In the genomic region with DNA sequence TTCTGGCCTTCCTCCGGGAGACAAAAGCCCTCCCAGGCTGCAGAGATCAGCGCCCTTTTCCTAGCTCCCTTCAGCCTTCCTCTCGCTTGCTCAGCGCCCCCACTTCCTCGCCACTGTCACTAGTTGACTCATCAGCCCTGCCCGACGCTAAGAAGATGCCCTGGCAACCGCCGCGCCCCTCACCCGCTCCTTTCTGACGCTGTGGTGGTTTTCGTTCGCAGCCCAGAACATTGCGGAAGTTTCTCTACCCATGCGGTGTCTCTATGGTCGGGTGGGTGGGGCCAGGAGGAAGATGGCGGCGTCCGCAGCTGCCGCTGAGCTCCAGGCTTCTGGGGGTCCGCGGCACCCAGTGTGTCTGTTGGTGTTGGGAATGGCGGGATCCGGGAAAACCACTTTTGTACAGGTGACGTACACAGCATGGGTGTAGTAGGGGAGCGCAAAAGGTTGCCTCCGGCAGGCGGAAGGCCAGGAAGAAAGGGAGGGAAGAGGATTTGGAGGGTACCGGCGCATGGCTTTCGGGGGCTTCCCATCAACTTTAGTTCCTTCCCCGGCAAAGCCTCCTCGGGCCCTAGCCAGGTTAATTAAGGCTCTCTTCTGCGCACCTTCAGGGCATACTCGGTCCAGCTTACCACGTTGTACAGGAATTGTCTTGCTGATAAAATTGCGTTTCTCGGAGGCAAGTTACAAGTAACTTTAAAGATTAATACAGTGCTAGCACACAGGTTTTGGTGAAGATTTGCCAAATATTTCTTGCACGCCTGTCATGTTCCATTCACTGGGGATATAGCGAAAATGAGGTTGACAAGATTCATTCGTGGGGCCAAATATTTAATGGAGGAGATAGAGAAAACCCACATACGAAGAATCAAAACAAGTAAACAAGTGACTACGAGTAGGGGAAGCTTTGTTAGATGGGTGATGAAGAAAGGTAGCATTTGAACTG, we compare ENCODE assay signal across 8 cellular contexts. TPM values are rescaled to one million over a fixed set of nuclear protein-coding genes. Genes with fewer than 3 reads are reported as not detected.
DNase-seq lines count a peak whose midpoint lies in the region; ATAC-seq and TF ChIP-seq lines count a peak whose summit lies in the region.

A gene with protein sequence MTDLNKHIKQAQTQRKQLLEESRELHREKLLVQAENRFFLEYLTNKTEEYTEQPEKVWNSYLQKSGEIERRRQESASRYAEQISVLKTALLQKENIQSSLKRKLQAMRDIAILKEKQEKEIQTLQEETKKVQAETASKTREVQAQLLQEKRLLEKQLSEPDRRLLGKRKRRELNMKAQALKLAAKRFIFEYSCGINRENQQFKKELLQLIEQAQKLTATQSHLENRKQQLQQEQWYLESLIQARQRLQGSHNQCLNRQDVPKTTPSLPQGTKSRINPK (minus strand): TSS at position 246 of the 943 bp plus-strand sequence. CDS start 1,213 bp downstream, outside the sequence.
A gene (plus strand): TSS at position 284 of the 943 bp plus-strand sequence. CDS start 9 bp downstream, at position 293.

- no peaks in the 10 kb centered on the region for H3K27me3 ChIP-seq in PC-9 (ENCODE audit: insufficient read depth, low read depth)
- H3K27me3 ChIP-seq in fibroblast of lung (ENCODE audit: control insufficient read depth, insufficient read depth, low read length): no peaks in the 10 kb centered on the region
- H3K27me3 ChIP-seq in naive thymus-derived CD4-positive, alpha-beta T cell (ENCODE audit: control insufficient read depth in 2 of 2, insufficient read depth in 2 of 2, low read length in 2 of 2): no peaks in the 10 kb centered on the region

- intact Hi-C loops in PC-9 (cut with micrococcal nuclease; ENCODE audit: unreplicated experiment): loop anchor here (1.0 to 5.0 kb wide), 5 partner anchors 140 to 307 kb away; a partner anchor contains a TSS
- intact Hi-C loops in naive thymus-derived CD4-positive, alpha-beta T cell (cut with micrococcal nuclease): loop anchor here (1.0 to 10.0 kb wide), 12 partner anchors 34 to 1123 kb away; a partner anchor contains a TSS

- no TSS peak for BruUV-seq in PC-9 (replicated peaks; lab: Mats Ljungman, UMichigan)

- TF ChIP-seq CTCF in PC-9 (conservative IDR thresholded peaks at IDR 0.05): no peak
- TF ChIP-seq CTCF in fibroblast of lung (conservative IDR thresholded peaks at IDR 0.05 in 1 of 2, IDR thresholded peaks at IDR 0.05 in 1 of 2; ENCODE audit: low read depth in 1 of 2, low read length in 2 of 2): no peak

- H3K27ac ChIP-seq in PC-9 (peak within 1 kb of the TSS; percentile 86), fibroblast of lung (ENCODE audit: insufficient read depth, low read length) (peak within 1 kb of the TSS; percentile 87)
- H3K27ac ChIP-seq in naive thymus-derived CD4-positive, alpha-beta T cell (ENCODE audit: low read depth, low read length): peak within 1 kb of the TSS; percentile 92

- CTCF ChIA-PET in PC-9 (lab: Charles Lee): interaction anchor here (0.6 to 1.4 kb wide), 2 partner anchors 54 to 187 kb away, joined by 3 to 4 read pairs; no protein-coding TSS in a partner anchor
- CTCF ChIA-PET in naive thymus-derived CD4-positive, alpha-beta T cell (lab: Charles Lee): no interaction called here

- H3K4me2 ChIP-seq in PC-9 (peak within 1 kb of the TSS; percentile 97), fibroblast of lung (ENCODE audit: extremely low read depth, insufficient read depth, low read length) (peak within 1 kb of the TSS; percentile 97)

- H2AFZ ChIP-seq in PC-9 (peak within 1 kb of the TSS; percentile 88), fibroblast of lung (ENCODE audit: low read length) (peak within 1 kb of the TSS; percentile 96)

- H3K27me3 Mint-ChIP-seq in naive thymus-derived CD4-positive, alpha-beta T cell: no peaks in the 10 kb centered on the region
- no peaks in the 10 kb centered on the region for H3K27me3 Mint-ChIP-seq in stimulated activated memory B cell treated with anti-CD40 and anti-IgM and Interleukin-4, amounts not matched to agents 10 μg/mL and 1 μg/mL and 100 μg/mL, for 72 hours

- peaks cover 5 to 26% (median 18%) of the 10 kb centered on the region in 5 donors for H3K36me3 Mint-ChIP-seq in naive thymus-derived CD4-positive, alpha-beta T cell
- peaks cover 30% of the 10 kb centered on the region for H3K36me3 Mint-ChIP-seq in stimulated activated memory B cell treated with anti-CD40 and anti-IgM and Interleukin-4, amounts not matched to agents 10 μg/mL and 1 μg/mL and 100 μg/mL, for 72 hours

- peaks cover 12% of the 10 kb centered on the region; the same call in 1 of the 2 replicates for H3K79me2 ChIP-seq in PC-9 (ENCODE audit: low read depth)
- H3K79me2 ChIP-seq in fibroblast of lung (ENCODE audit: control insufficient read depth, insufficient read depth, low read length): peaks cover 8% of the 10 kb centered on the region

- no peaks in the 10 kb centered on the region for H3K9me2 ChIP-seq in PC-9 (ENCODE audit: insufficient read depth)

- peaks cover 15% of the 10 kb centered on the region; the same call in 1 of the 2 replicates for H3K36me3 ChIP-seq in PC-9 (ENCODE audit: low read depth)
- no peaks in the 10 kb centered on the region for H3K36me3 ChIP-seq in fibroblast of lung (ENCODE audit: control insufficient read depth, insufficient read depth, low read length)
- H3K36me3 ChIP-seq in naive thymus-derived CD4-positive, alpha-beta T cell (ENCODE audit: control insufficient read depth in 2 of 3, insufficient read depth in 3 of 3, low read length in 3 of 3): peaks cover 8 to 38% (median 9%) of the 10 kb centered on the region in 3 experiments

- DNase-seq in DMS79 treated with DMSO at 0.1 percent for 48 hours (lab: John Stamatoyannopoulos, UW) (peak; percentile 86), PC-9 (peak; percentile 89 to 91), fibroblast of lung (ENCODE audit: low read depth in 2 of 2) (peak; percentile 89 to 95)
- DNase-seq in Jurkat, Clone E6-1 (ENCODE audit: low read depth, low spot score): peak; percentile 91
- peak; percentile 94 to 96 for DNase-seq in activated T-cell treated with anti-CD3 and anti-CD28 coated beads, Interleukin-2, amount 50 U/mL, for 48 hours
- DNase-seq in naive thymus-derived CD4-positive, alpha-beta T cell: peak; percentile 79 to 96 (median 93)

- peak within 1 kb of the TSS in 5 of 9 donors; percentile 16 to 72 (median 59) for H3K27ac Mint-ChIP-seq in naive thymus-derived CD4-positive, alpha-beta T cell
- H3K27ac Mint-ChIP-seq in stimulated activated memory B cell treated with anti-CD40 and anti-IgM and Interleukin-4, amounts not matched to agents 10 μg/mL and 1 μg/mL and 100 μg/mL, for 72 hours: no peak within 1 kb of the TSS

- no peaks in the 10 kb centered on the region for H4K20me1 ChIP-seq in PC-9 (ENCODE audit: insufficient read depth)
- no peaks in the 10 kb centered on the region for H4K20me1 ChIP-seq in fibroblast of lung (ENCODE audit: control insufficient read depth, extremely low read depth, insufficient read depth, low read length)

- no peaks in the 10 kb centered on the region for H3K9me3 ChIP-seq in PC-9 (ENCODE audit: insufficient read depth, low read depth)
- H3K9me3 ChIP-seq in fibroblast of lung (ENCODE audit: control insufficient read depth, insufficient read depth, low read depth, low read length): no peaks in the 10 kb centered on the region
- no peaks in the 10 kb centered on the region for H3K9me3 ChIP-seq in naive thymus-derived CD4-positive, alpha-beta T cell (ENCODE audit: control insufficient read depth in 2 of 3, low read length in 3 of 3)

- peaks cover 1 to 33% (median 22%) of the 10 kb centered on the region in 7 donors for H3K4me1 Mint-ChIP-seq in naive thymus-derived CD4-positive, alpha-beta T cell
- no peaks in the 10 kb centered on the region for H3K4me1 Mint-ChIP-seq in stimulated activated memory B cell treated with anti-CD40 and anti-IgM and Interleukin-4, amounts not matched to agents 10 μg/mL and 1 μg/mL and 100 μg/mL, for 72 hours

- H3K4me1 ChIP-seq in PC-9 (replicated peaks; ENCODE audit: insufficient read depth): peaks cover 27% of the 10 kb centered on the region
- H3K4me1 ChIP-seq in fibroblast of lung (ENCODE audit: control insufficient read depth, extremely low read depth, insufficient read depth, low read length): no peaks in the 10 kb centered on the region
- peaks cover 11 to 13% of the 10 kb centered on the region in 2 donors for H3K4me1 ChIP-seq in naive thymus-derived CD4-positive, alpha-beta T cell (ENCODE audit: control insufficient read depth in 2 of 2, insufficient read depth in 2 of 2, low read length in 2 of 2)

- POLR2A ChIA-PET in PC-9 (lab: Charles Lee; ENCODE audit: unreplicated experiment): interaction anchor here (0.6 to 0.8 kb wide), 3 partner anchors 29 to 200 kb away, joined by 3 to 4 read pairs (median 3); a partner anchor contains a TSS
- POLR2A ChIA-PET in naive thymus-derived CD4-positive, alpha-beta T cell (lab: Charles Lee): interaction anchor here (0.6 to 1.5 kb wide), 10 partner anchors 29 to 579 kb away, joined by 3 to 7 read pairs (median 3); a partner anchor contains a TSS

- H3K9me3 Mint-ChIP-seq in naive thymus-derived CD4-positive, alpha-beta T cell: peaks cover 0 to 1% (median 0%) of the 10 kb centered on the region in 11 donors
- H3K9me3 Mint-ChIP-seq in stimulated activated memory B cell treated with anti-CD40 and anti-IgM and Interleukin-4, amounts not matched to agents 10 μg/mL and 1 μg/mL and 100 μg/mL, for 72 hours: no peaks in the 10 kb centered on the region

- H3K9ac ChIP-seq in fibroblast of lung (ENCODE audit: insufficient read depth, low read length): peak within 1 kb of the TSS; percentile 91

- peaks cover 23% of the 10 kb centered on the region; the same call in 1 of the 2 replicates for H3F3A ChIP-seq in PC-9 (ENCODE audit: insufficient read depth, low read depth)

- H3K4me3 Mint-ChIP-seq in naive thymus-derived CD4-positive, alpha-beta T cell: no peak within 1 kb of the TSS
- H3K4me3 Mint-ChIP-seq in stimulated activated memory B cell treated with anti-CD40 and anti-IgM and Interleukin-4, amounts not matched to agents 10 μg/mL and 1 μg/mL and 100 μg/mL, for 72 hours: no peak within 1 kb of the TSS

- peak within 1 kb of the TSS; percentile 92 for H3K4me3 ChIP-seq in Jurkat, Clone E6-1 (ENCODE audit: low read length)
- H3K4me3 ChIP-seq in PC-9: peak within 1 kb of the TSS; percentile 86
- peak within 1 kb of the TSS; percentile 73 to 92 (median 88) for H3K4me3 ChIP-seq in fibroblast of lung (replicated peaks in 1 of 4; ENCODE audit: control extremely low read depth in 1 of 4, insufficient read depth in 1 of 4, low read depth in 3 of 4, low read length in 4 of 4)
- H3K4me3 ChIP-seq in naive thymus-derived CD4-positive, alpha-beta T cell (ENCODE audit: low read length): peak within 1 kb of the TSS; percentile 92

- ATAC-seq in GM21717 (IDR thresholded peaks at IDR 0.05; ENCODE audit: unreplicated experiment): peak; percentile 95
- ATAC-seq in naive thymus-derived CD4-positive, alpha-beta T cell: peak; percentile 99
- ATAC-seq in stimulated activated memory B cell treated with anti-CD40 and anti-IgM and Interleukin-4, amounts not matched to agents 10 μg/mL and 1 μg/mL and 100 μg/mL, for 72 hours: peak; percentile 100

RNA-seq across cellular contexts. Expression of the first gene that starts in this region (rescaled TPM):
- 0.98 TPM for polyA plus RNA-seq in Jurkat, Clone E6-1 (2012; ENCODE audit: insufficient read depth, insufficient read length)
- total RNA-seq in PC-9 (2021): 1.9 and 2.9 TPM in 2 replicates
- 1.8 and 2.0 TPM in 2 replicates for total RNA-seq in fibroblast of lung
- 1.4 and 1.5 TPM in 2 replicates for polyA plus RNA-seq in fibroblast of lung
- polyA plus RNA-seq in fibroblast of lung (2012): 0.98 and 1.0 TPM in 2 replicates
- polyA minus RNA-seq in fibroblast of lung (ENCODE audit: low replicate concordance): 0.48 TPM in 1 of 2 replicates, not detected in the other
- total RNA-seq in naive thymus-derived CD4-positive, alpha-beta T cell: 1 to 10 TPM in 4 of 5 experiments, under 1 TPM in 1; 0.61 to 2.7 (median 1.9) TPM
- 1 to 10 TPM; 1.7 to 2.1 TPM for polyA plus RNA-seq in naive thymus-derived CD4-positive, alpha-beta T cell

RNA-seq across cellular contexts. Expression of the second gene that starts in this region (rescaled TPM):
- polyA plus RNA-seq in Jurkat, Clone E6-1 (2012; ENCODE audit: insufficient read depth, insufficient read length): 57.9 TPM
- 37.3 and 45.1 TPM in 2 replicates for total RNA-seq in PC-9 (2021)
- total RNA-seq in fibroblast of lung: 29.5 and 34.5 TPM in 2 replicates
- 60.9 and 65.1 TPM in 2 replicates for polyA plus RNA-seq in fibroblast of lung
- polyA plus RNA-seq in fibroblast of lung (2012): 43.3 and 51.9 TPM in 2 replicates
- polyA minus RNA-seq in fibroblast of lung (ENCODE audit: low replicate concordance): 14.1 and 19.7 TPM in 2 replicates
- total RNA-seq in naive thymus-derived CD4-positive, alpha-beta T cell: 10 to 100 TPM; 27.8 to 45.5 (median 28.9) TPM
- polyA plus RNA-seq in naive thymus-derived CD4-positive, alpha-beta T cell: 10 to 100 TPM; 65.0 to 73.6 TPM

Comparison
In these comparisons a context has a peak if more than half of its experiments do, and no peak if none do; other contexts are left out.
1. Peak in every context shown above with its lines: DNase-seq, ATAC-seq, H3K4me3 ChIP-seq and H3K27ac ChIP-seq.